In genomic region chr9:92877531-92878430, GRCh38 we compare ENCODE assay signal across 8 cellular contexts. TPM values are rescaled to one million over a fixed set of nuclear protein-coding genes. Genes with fewer than 3 reads are reported as not detected.
A peak's percentile ranks its signal among the peaks of the same experiment; 100 is the strongest.
DNase-seq lines count a peak whose midpoint lies in the region; ATAC-seq and TF ChIP-seq lines count a peak whose summit lies in the region.

ZNF484 (minus strand) TSS chr9:92878038; CDS start chr9:92875029, 3,009 bp downstream.

- H3K27ac ChIP-seq in DOHH2 (ENCODE audit: low read depth, low read length) (no peak within 1 kb of the TSS), GM23338 (ENCODE audit: low read depth) (peak within 1 kb of the TSS; percentile 39; the same call in 1 of the 2 replicates)

- H3K4me3 Mint-ChIP-seq in GM23338 = peak within 1 kb of the TSS; percentile 96
- H3K4me3 Mint-ChIP-seq in activated T-helper 17 cell treated with anti-CD3 and anti-CD28 coated beads, Interleukin-2, amount 50 U/mL, for 72 hours = peak within 1 kb of the TSS; percentile 99
- H3K4me3 Mint-ChIP-seq in natural killer cell = peak within 1 kb of the TSS; percentile 99

- H4K20me1 ChIP-seq in DOHH2 (ENCODE audit: control insufficient read depth, insufficient read depth, low read depth, low read length) (no peaks in the 10 kb centered on the region), GM23338 (replicated peaks; ENCODE audit: insufficient read depth) (peaks cover 4% of the 10 kb centered on the region)

- H3K27me3 Mint-ChIP-seq in GM23338 (ENCODE audit: insufficient read depth, low read depth, poor library complexity) (peaks cover 7% of the 10 kb centered on the region), natural killer cell (ENCODE audit: low read depth in 2 of 2) (no peaks in the 10 kb centered on the region)
- no peaks in the 10 kb centered on the region for H3K27me3 Mint-ChIP-seq in activated T-helper 17 cell treated with anti-CD3 and anti-CD28 coated beads, Interleukin-2, amount 50 U/mL, for 72 hours

- H3K27me3 ChIP-seq in DOHH2 (ENCODE audit: control insufficient read depth, low read length) (no peaks in the 10 kb centered on the region), GM23338 (ENCODE audit: insufficient read depth) (no peaks in the 10 kb centered on the region)

- H3K9me2 ChIP-seq in DOHH2 (replicated peaks; ENCODE audit: control insufficient read depth, low read length) (no peaks in the 10 kb centered on the region), GM23338 (ENCODE audit: insufficient read depth) (no peaks in the 10 kb centered on the region)

- H3K27ac Mint-ChIP-seq in GM23338 = peak within 1 kb of the TSS; percentile 94
- H3K27ac Mint-ChIP-seq in activated T-helper 17 cell treated with anti-CD3 and anti-CD28 coated beads, Interleukin-2, amount 50 U/mL, for 72 hours = peak within 1 kb of the TSS; percentile 99
- peak within 1 kb of the TSS; percentile 97 to 100 for H3K27ac Mint-ChIP-seq in natural killer cell

- TF ChIP-seq CTCF in DOHH2 (IDR thresholded peaks at IDR 0.05; ENCODE audit: low read depth, low read length, poor library complexity, severe bottlenecking) (no peak), GM23338 (conservative IDR thresholded peaks at IDR 0.05; ENCODE audit: low read depth in 2 of 2) (no peak), natural killer cell (IDR thresholded peaks at IDR 0.05) (no peak)

- peak within 1 kb of the TSS; percentile 67 for H3K4me2 ChIP-seq in DOHH2 (ENCODE audit: low read length)
- peak within 1 kb of the TSS; percentile 78 for H3K4me2 ChIP-seq in GM23338

- peaks cover 31% of the 10 kb centered on the region for H3K4me1 Mint-ChIP-seq in GM23338
- peaks cover 24% of the 10 kb centered on the region for H3K4me1 Mint-ChIP-seq in activated T-helper 17 cell treated with anti-CD3 and anti-CD28 coated beads, Interleukin-2, amount 50 U/mL, for 72 hours
- H3K4me1 Mint-ChIP-seq in natural killer cell = peaks cover 30 to 49% of the 10 kb centered on the region in 2 donors

- H3F3A ChIP-seq in DOHH2 (ENCODE audit: control insufficient read depth, insufficient read depth) = no peaks in the 10 kb centered on the region
- H3F3A ChIP-seq in GM23338 (replicated peaks; ENCODE audit: low read depth) = no peaks in the 10 kb centered on the region

- peak within 1 kb of the TSS; percentile 74 for H2AFZ ChIP-seq in GM23338

- H3K36me3 Mint-ChIP-seq in GM23338 (ENCODE audit: low read depth) (no peaks in the 10 kb centered on the region; the same call in 2 of the 3 replicates), natural killer cell (peaks cover 10% of the 10 kb centered on the region)
- H3K36me3 Mint-ChIP-seq in activated T-helper 17 cell treated with anti-CD3 and anti-CD28 coated beads, Interleukin-2, amount 50 U/mL, for 72 hours (ENCODE audit: low read depth) = peaks cover 29% of the 10 kb centered on the region

- intact Hi-C loops in natural killer cell (cut with micrococcal nuclease) = loop anchor here (1.0 to 10.0 kb wide), 3 partner anchors 112 to 207 kb away; partner anchors contain the start of gene IPPK

- H3K4me1 ChIP-seq in DOHH2 (ENCODE audit: control insufficient read depth, low read length) = peaks cover 23% of the 10 kb centered on the region
- H3K4me1 ChIP-seq in GM23338 (ENCODE audit: insufficient read depth) = peaks cover 26% of the 10 kb centered on the region

- H3K36me3 ChIP-seq in DOHH2 (ENCODE audit: control insufficient read depth, low read length) (no peaks in the 10 kb centered on the region), GM23338 (ENCODE audit: insufficient read depth) (no peaks in the 10 kb centered on the region)

- 0 out of 3 replicates have a peak, but pooled peaks cover 2% of the 10 kb centered on the region for H3K9me3 Mint-ChIP-seq in GM23338
- H3K9me3 Mint-ChIP-seq in activated T-helper 17 cell treated with anti-CD3 and anti-CD28 coated beads, Interleukin-2, amount 50 U/mL, for 72 hours = no peaks in the 10 kb centered on the region
- H3K9me3 Mint-ChIP-seq in natural killer cell = no peaks in the 10 kb centered on the region

- peak; percentile 98 for DNase-seq in GM23338 (ENCODE audit: low spot score)
- peak; percentile 97 for DNase-seq in LHCN-M2 (ENCODE audit: low read depth)
- peak; percentile 98 for DNase-seq in RPMI8226
- peak; percentile 99 for DNase-seq in fibroblast of peridontal ligament (ENCODE audit: extremely low read depth)
- peak; percentile 92 for DNase-seq in natural killer cell
- peak; percentile 97 for DNase-seq in stimulated activated naive CD4-positive, alpha-beta T cell treated with Interleukin-2 at 50 U/mL for 16 hours (lab: John Stamatoyannopoulos, UW)

- H3K4me3 ChIP-seq in DOHH2 (ENCODE audit: low read length) (peak within 1 kb of the TSS; percentile 86), GM23338 (peak within 1 kb of the TSS; percentile 64)

- peaks cover 35% of the 10 kb centered on the region for H3K79me2 ChIP-seq in DOHH2 (ENCODE audit: control insufficient read depth, low read length)
- peaks cover 40% of the 10 kb centered on the region for H3K79me2 ChIP-seq in GM23338 (replicated peaks; ENCODE audit: insufficient read depth)

- ATAC-seq in GM23338 = peak; percentile 99
- ATAC-seq in activated T-helper 17 cell treated with anti-CD3 and anti-CD28 coated beads, Interleukin-2, amount 50 U/mL, for 72 hours (replicated peaks) = peak; percentile 99
- peak; percentile 97 to 100 (median 99) for ATAC-seq in natural killer cell

- H3K9me3 ChIP-seq in DOHH2 (ENCODE audit: control insufficient read depth, insufficient read depth, low read length) = no peaks in the 10 kb centered on the region

TF ChIP-seq in GM23338, 12 proteins besides CTCF, POLR2A, EP300 and RAD21 (continues in another document):
- TF ChIP-seq CREB1 (CRISPR knock-in tag; IDR thresholded peaks at IDR 0.05; ENCODE audit: low read depth) (peak; percentile 55; the same call in 1 of the 2 replicates), REST (IDR thresholded peaks at IDR 0.05; ENCODE audit: unreplicated experiment) (no peak), ZNF331 (CRISPR knock-in tag; IDR thresholded peaks at IDR 0.05; ENCODE audit: low read depth) (no peak), POLR2AphosphoS5 (IDR thresholded peaks at IDR 0.05; ENCODE audit: low read depth) (peak; percentile 81), NANOG (IDR thresholded peaks at IDR 0.05; ENCODE audit: borderline replicate concordance) (no peak), ETS1 (IDR thresholded peaks at IDR 0.05) (peak; percentile 95)

RNA-seq across cellular contexts. Expression of gene ZNF484, which starts in this region (rescaled TPM):
- 17.1 and 19.4 TPM in 2 replicates for total RNA-seq in GM23338 (2014; rRNA removed; shearing (Covaris generic))
- 4.2 and 5.1 TPM in 2 replicates for polyA plus RNA-seq in GM23338 (2016; fragmentation: Nextera tagmentation; extraction: Ambion mirVana)
- total RNA-seq in LHCN-M2 (2014; rRNA removed) (9.3 and 10.1 TPM in 2 replicates), natural killer cell (10 to 100 TPM; 14.1 to 19.5 (median 16.2) TPM)
- 1.2 TPM for polyA plus RNA-seq in LHCN-M2 (2012)
- 10 to 100 TPM in 1 of 2 donors, 1 to 10 TPM in 1; 9.9 to 17.0 TPM for total RNA-seq in activated T-helper 17 cell treated with anti-CD3 and anti-CD28 coated beads, Interleukin-2, amount 50 U/mL, for 72 hours
